In genomic region chr22:31561970-31562369, GRCh38 we compare ENCODE assay signal across 17 cellular contexts.
DNase-seq lines count a peak whose midpoint lies in the region; ATAC-seq, FAIRE-seq and TF ChIP-seq lines count a peak whose summit lies in the region.
"Had no signal": no experiment of that assay in that cellular context is flagged by ENCODE, and none has a peak within 500 bp of the region (broad histone marks: within the 10 kb centered on the region; RNA-seq: fewer than 3 reads in every experiment).

No MANE protein-coding gene starts in this region.

- H2BK5ac ChIP-seq in IMR-90 (ENCODE audit: low read depth, low read length, poor library complexity, severe bottlenecking): peak overlapping the region; percentile 39

- H3K4ac ChIP-seq in IMR-90 (ENCODE audit: low read depth, low read length): no peak overlapping the region

- TF ChIP-seq RAD21 in IMR-90 (IDR thresholded peaks at IDR 0.05; ENCODE audit: low read length) (no peak), GM12878 (IDR thresholded peaks at IDR 0.05; ENCODE audit: insufficient read depth, low read depth, low read length) (no peak)

- H2BK120ac ChIP-seq in IMR-90 (ENCODE audit: low read depth, low read length): no peak overlapping the region

- no peak overlapping the region for H2AK9ac ChIP-seq in IMR-90 (replicated peaks; ENCODE audit: low read depth, low read length, poor library complexity)

- intact Hi-C loops in IMR-90 (cut with micrococcal nuclease) (loop anchor here (1.0 to 5.0 kb wide), 3 partner anchors 68 to 390 kb away; partner anchors contain the start of genes DEPDC5 and PRR14L), GM12878 (cut with micrococcal nuclease; ENCODE audit: unreplicated experiment) (loop anchor here (2.0 kb wide), 1 partner anchor 73 kb away; no protein-coding TSS in a partner anchor)

- H3K79me2 ChIP-seq in GM12878 (ENCODE audit: control insufficient read depth, insufficient read depth, low read length) (no peaks in the 10 kb centered on the region), hepatocyte (no peaks in the 10 kb centered on the region), GM23248 (ENCODE audit: insufficient read depth) (no peaks in the 10 kb centered on the region)

- 0 out of 2 replicates have a peak overlapping the region, but pooled peaks have one; percentile 32 for H3K27ac ChIP-seq in 22Rv1
- H3K27ac ChIP-seq in IMR-90 (ENCODE audit: insufficient read depth, low read length): no peak overlapping the region
- H3K27ac ChIP-seq in GM12878 (ENCODE audit: control insufficient read depth, insufficient read depth): no peak overlapping the region
- peak overlapping the region; percentile 56 for H3K27ac ChIP-seq in hepatocyte
- no peak overlapping the region for H3K27ac ChIP-seq in tibial nerve
- no peak overlapping the region for H3K27ac ChIP-seq in GM23248
- H3K27ac ChIP-seq: C4-2B, HL-60, SK-N-MC had no signal

- H2BK15ac ChIP-seq in IMR-90 (ENCODE audit: low read depth, low read length): no peak overlapping the region

- H3K27ac Mint-ChIP-seq in stimulated activated effector memory CD8-positive, alpha-beta T cell treated with anti-CD3 and anti-CD28 coated beads, Interleukin-12 subunit alpha, Interleukin-12 subunit beta, amount 100 ng/mL, for 72 hours: no peak overlapping the region
- H3K27ac Mint-ChIP-seq: B cell had no signal

- no peak overlapping the region for H3K4me3 ChIP-seq in IMR-90 (ENCODE audit: insufficient read depth, low read depth, low read length)
- no peak overlapping the region for H3K4me3 ChIP-seq in GM12878
- H3K4me3 ChIP-seq in hepatocyte: no peak overlapping the region
- H3K4me3 ChIP-seq in tibial nerve: no peak overlapping the region
- H3K4me3 ChIP-seq in GM23248: no peak overlapping the region
- H3K4me3 ChIP-seq: SK-N-MC had no signal

- no peak overlapping the region for H3K56ac ChIP-seq in IMR-90 (ENCODE audit: extremely low read depth, insufficient read depth, low read length)

- no peak overlapping the region for H4K5ac ChIP-seq in IMR-90 (ENCODE audit: low read depth, low read length)

- dilution Hi-C loops in IMR-90 (cut with HindIII; ENCODE audit: low sequenced_read_pairs, unreplicated experiment): no loop called here

- H3K4me1 ChIP-seq in IMR-90 (ENCODE audit: control insufficient read depth, insufficient read depth, low read length) (no peaks in the 10 kb centered on the region; the same call in 1 of the 2 replicates), GM12878 (ENCODE audit: control insufficient read depth, insufficient read depth, low read length) (no peaks in the 10 kb centered on the region), hepatocyte (ENCODE audit: insufficient read depth) (no peaks in the 10 kb centered on the region), tibial nerve (no peaks in the 10 kb centered on the region), GM23248 (ENCODE audit: insufficient read depth) (peaks cover 5% of the 10 kb centered on the region; the same call in 1 of the 2 replicates)

- FAIRE-seq in GM12878 (lab: Jason Lieb, UNC): no peak
- FAIRE-seq: RCC 7860 had no signal

- H3K9me3 ChIP-seq in IMR-90 (ENCODE audit: control insufficient read depth, insufficient read depth, low read length) (no peaks in the 10 kb centered on the region), GM12878 (replicated peaks; ENCODE audit: control insufficient read depth, insufficient read depth, low read length) (no peaks in the 10 kb centered on the region), hepatocyte (ENCODE audit: low read depth) (no peaks in the 10 kb centered on the region), tibial nerve (no peaks in the 10 kb centered on the region), GM23248 (ENCODE audit: low read depth) (no peaks in the 10 kb centered on the region)

- no peaks in the 10 kb centered on the region for H3K27me3 ChIP-seq in IMR-90 (ENCODE audit: control insufficient read depth, insufficient read depth, low read length)
- no peaks in the 10 kb centered on the region for H3K27me3 ChIP-seq in GM12878 (replicated peaks in 1 of 2; ENCODE audit: control insufficient read depth in 2 of 2, insufficient read depth in 2 of 2, low read length in 1 of 2)
- no peaks in the 10 kb centered on the region for H3K27me3 ChIP-seq in hepatocyte
- no peaks in the 10 kb centered on the region for H3K27me3 ChIP-seq in tibial nerve
- no peaks in the 10 kb centered on the region for H3K27me3 ChIP-seq in GM23248 (replicated peaks; ENCODE audit: insufficient read depth)

- no peaks in the 10 kb centered on the region for H4K20me1 ChIP-seq in IMR-90 (ENCODE audit: insufficient read depth, low read length)
- H4K20me1 ChIP-seq in GM12878 (ENCODE audit: control insufficient read depth, insufficient read depth): no peaks in the 10 kb centered on the region
- no peaks in the 10 kb centered on the region for H4K20me1 ChIP-seq in hepatocyte (ENCODE audit: insufficient read depth, poor library complexity, severe bottlenecking)
- H4K20me1 ChIP-seq in GM23248 (ENCODE audit: insufficient read depth): no peaks in the 10 kb centered on the region

- no peak overlapping the region for H3K14ac ChIP-seq in IMR-90 (replicated peaks; ENCODE audit: low read depth, low read length)

- no peak overlapping the region for H3K18ac ChIP-seq in IMR-90 (ENCODE audit: low read depth, low read length)

- H3K9me1 ChIP-seq in IMR-90 (ENCODE audit: insufficient read depth, low read length): no peaks in the 10 kb centered on the region

- no peak for TF ChIP-seq EP300 in GM12878 (IDR thresholded peaks at IDR 0.05; ENCODE audit: borderline replicate concordance in 1 of 2, control insufficient read depth in 1 of 2, low read depth in 2 of 2, low read length in 2 of 2)
- TF ChIP-seq EP300 in tibial nerve (IDR thresholded peaks at IDR 0.05): no peak

- H3K9ac ChIP-seq in IMR-90 (ENCODE audit: low read depth, low read length) (no peak overlapping the region), GM12878 (ENCODE audit: control insufficient read depth, insufficient read depth, low read length) (no peak overlapping the region), GM23248 (no peak overlapping the region; the same call in 1 of the 2 replicates)

- H2AFZ ChIP-seq in IMR-90 (replicated peaks; ENCODE audit: low read length, poor library complexity) (no peak overlapping the region), GM12878 (ENCODE audit: control insufficient read depth, low read depth, low read length) (no peak overlapping the region), hepatocyte (no peak overlapping the region), GM23248 (no peak overlapping the region)

- TF ChIP-seq CTCF in 22Rv1 (IDR thresholded peaks at IDR 0.05) (no peak), IMR-90 (conservative IDR thresholded peaks at IDR 0.05; ENCODE audit: low read depth, low read length) (no peak), GM12878 (IDR thresholded peaks at IDR 0.05 in 2 of 3, conservative IDR thresholded peaks at IDR 0.05 in 1 of 3; ENCODE audit: control insufficient read depth in 2 of 3, extremely low read depth in 1 of 3, insufficient read depth in 1 of 3, low read depth in 3 of 3, low read length in 3 of 3) (no peak), hepatocyte (IDR thresholded peaks at IDR 0.05; ENCODE audit: poor library complexity) (no peak), tibial nerve (IDR thresholded peaks at IDR 0.05) (no peak)

- H2AK5ac ChIP-seq in IMR-90 (ENCODE audit: low read depth, low read length): no peak overlapping the region

- CTCF ChIA-PET in IMR-90 (lab: Yijun Ruan, JAX) (interaction anchor here (0.7 to 1.4 kb wide), 5 partner anchors 9 to 86 kb away, joined by 3 to 6 read pairs (median 3); no protein-coding TSS in a partner anchor), GM12878 (lab: Yijun Ruan, JAX) (interaction anchor here (0.5 to 6.7 kb wide), 13 partner anchors 10 to 189 kb away, joined by 3 to 65 read pairs (median 5); partner anchors contain the start of gene PISD)

- no TSS peak for BruUV-seq in IMR-90 (replicated peaks; lab: Mats Ljungman, UMichigan)
- BruUV-seq in GM12878 (replicated peaks; lab: Mats Ljungman, UMichigan): no TSS peak

- H4K8ac ChIP-seq in IMR-90 (ENCODE audit: low read depth in 2 of 2, low read length in 2 of 2): no peak overlapping the region

- H3K79me1 ChIP-seq in IMR-90 (ENCODE audit: low read depth in 1 of 2, low read length in 2 of 2): no peaks in the 10 kb centered on the region

- H3K9me2 ChIP-seq in hepatocyte (replicated peaks; ENCODE audit: insufficient read depth): no peaks in the 10 kb centered on the region
- no peaks in the 10 kb centered on the region for H3K9me2 ChIP-seq in GM23248 (ENCODE audit: insufficient read depth)

- SMC1A ChIA-PET in GM12878 (lab: Charles Lee; ENCODE audit: uncharacterized antibody, unreplicated experiment): interaction anchor here (0.6 to 2.6 kb wide), 4 partner anchors 68 to 198 kb away, joined by 3 to 9 read pairs (median 3); no protein-coding TSS in a partner anchor

- WGBS in IMR-90 (ENCODE audit: extremely low coverage in 2 of 2, insufficient read length in 1 of 2), 2 experiments: no CpG with 5 or more reads among the region's 2 CpGs
- 96% methylated on average over 2 of the region's 2 CpGs for WGBS in GM12878 (ENCODE audit: insufficient coverage, insufficient replicate concordance, low lambda C conversion rate, missing lambda C conversion rate)
- WGBS in hepatocyte (ENCODE audit: low lambda C conversion rate, missing lambda C conversion rate): 92% methylated on average over 2 of the region's 2 CpGs
- WGBS in tibial nerve, 2 donors: 80 to 88% methylated on average over 2 of the region's 2 CpGs
- 94 to 100% methylated on average over 2 of the region's 2 CpGs for WGBS in GM23248 (ENCODE audit: low coverage in 1 of 2, low lambda C conversion rate in 2 of 2, missing lambda C conversion rate in 2 of 2), 2 experiments

- in situ Hi-C loops in IMR-90 (cut with MboI; ENCODE audit: low sequenced_read_pairs) (loop anchor here (25.0 kb wide), 1 partner anchor 400 kb away; no protein-coding TSS in a partner anchor), GM12878 (cut with MboI) (no loop called here), GM23248 (cut with MboI) (no loop called here)

- H3K4me3 Mint-ChIP-seq in stimulated activated effector memory CD8-positive, alpha-beta T cell treated with anti-CD3 and anti-CD28 coated beads, Interleukin-12 subunit alpha, Interleukin-12 subunit beta, amount 100 ng/mL, for 72 hours: no peak overlapping the region
- H3K4me3 Mint-ChIP-seq: B cell; CD8-positive, alpha-beta memory T cell had no signal

- POLR2A ChIA-PET in IMR-90 (lab: Charles Lee; ENCODE audit: unreplicated experiment): no interaction called here
- POLR2A ChIA-PET in GM12878 (lab: Charles Lee): no interaction called here

- H3K36me3 Mint-ChIP-seq in stimulated activated effector memory CD8-positive, alpha-beta T cell treated with anti-CD3 and anti-CD28 coated beads, Interleukin-12 subunit alpha, Interleukin-12 subunit beta, amount 100 ng/mL, for 72 hours: peaks cover 100% of the 10 kb centered on the region

- H3F3A ChIP-seq in GM23248 (ENCODE audit: insufficient read depth): peaks cover 5% of the 10 kb centered on the region; the same call in 1 of the 2 replicates

- H3K9me3 Mint-ChIP-seq in stimulated activated effector memory CD8-positive, alpha-beta T cell treated with anti-CD3 and anti-CD28 coated beads, Interleukin-12 subunit alpha, Interleukin-12 subunit beta, amount 100 ng/mL, for 72 hours: no peaks in the 10 kb centered on the region
- H3K9me3 Mint-ChIP-seq: CD8-positive, alpha-beta memory T cell had no signal

- no peak overlapping the region for H4K91ac ChIP-seq in IMR-90 (ENCODE audit: insufficient read depth, low read depth, low read length)

- RAD21 ChIA-PET in GM12878 (lab: Charles Lee; ENCODE audit: unreplicated experiment): interaction anchor here (0.6 to 2.0 kb wide), 5 partner anchors 18 to 75 kb away, joined by 3 to 5 read pairs (median 4); no protein-coding TSS in a partner anchor

- H3K4me1 Mint-ChIP-seq in stimulated activated effector memory CD8-positive, alpha-beta T cell treated with anti-CD3 and anti-CD28 coated beads, Interleukin-12 subunit alpha, Interleukin-12 subunit beta, amount 100 ng/mL, for 72 hours: peaks cover 6% of the 10 kb centered on the region
- H3K4me1 Mint-ChIP-seq: B cell had no signal

- DNase-seq in IMR-90 (no peak), GM12878 (ENCODE audit: low read depth, low spot score) (no peak), hepatocyte (ENCODE audit: low spot score) (no peak), tibial nerve (ENCODE audit: low spot score in 2 of 2) (no peak), SW480 (ENCODE audit: low spot score) (no peak), GM23248 (no peak)
- no peak for DNase-seq in stimulated activated effector memory CD8-positive, alpha-beta T cell treated with anti-CD3 and anti-CD28 coated beads, Interleukin-12 subunit alpha, Interleukin-12 subunit beta, amount 100 ng/mL, for 72 hours (ENCODE audit: low spot score in 2 of 2)
- DNase-seq: DMS79, GDM1, SIG-M5 had no signal

- ATAC-seq in IMR-90 (ENCODE audit: low read depth): no peak
- ATAC-seq in GM12878: no peak
- ATAC-seq in stimulated activated effector memory CD8-positive, alpha-beta T cell treated with anti-CD3 and anti-CD28 coated beads, Interleukin-12 subunit alpha, Interleukin-12 subunit beta, amount 100 ng/mL, for 72 hours: no peak

- TF ChIP-seq POLR2A in IMR-90 (IDR thresholded peaks at IDR 0.05; ENCODE audit: low read depth, low read length) (no peak), GM12878 (IDR thresholded peaks at IDR 0.05; ENCODE audit: low read depth, low read length) (no peak), tibial nerve (IDR thresholded peaks at IDR 0.05) (no peak)

- H3K36me3 ChIP-seq in IMR-90 (ENCODE audit: control insufficient read depth, insufficient read depth, low read length) (no peaks in the 10 kb centered on the region), GM12878 (ENCODE audit: control insufficient read depth in 2 of 2, insufficient read depth in 2 of 2, low read length in 1 of 2) (peaks cover 2 to 16% of the 10 kb centered on the region in 2 experiments; a peak in 3 of 4 replicates), hepatocyte (replicated peaks; ENCODE audit: insufficient read depth, low read depth) (no peaks in the 10 kb centered on the region), tibial nerve (peaks cover 0 to 57% (median 0%) of the 10 kb centered on the region in 3 donors), GM23248 (ENCODE audit: low read depth) (no peaks in the 10 kb centered on the region)

- no peak overlapping the region for H2BK20ac ChIP-seq in IMR-90 (ENCODE audit: low read depth, low read length)

- H3K23ac ChIP-seq in IMR-90 (ENCODE audit: low read depth, low read length): no peak overlapping the region

- H3K4me2 ChIP-seq in IMR-90 (ENCODE audit: low read depth, low read length): no peak overlapping the region
- no peak overlapping the region for H3K4me2 ChIP-seq in GM12878 (ENCODE audit: control insufficient read depth, insufficient read depth)
- no peak overlapping the region for H3K4me2 ChIP-seq in hepatocyte
- no peak overlapping the region for H3K4me2 ChIP-seq in GM23248 (ENCODE audit: unreplicated experiment)

Comparison
In these comparisons a context has a peak if more than half of its experiments do, and no peak if none do; other contexts are left out.
1. H3K27ac ChIP-seq: peak in 22Rv1 (single experiment) and hepatocyte (single experiment); none in IMR-90 (single experiment), GM12878 (single experiment), tibial nerve (0 of 4) and GM23248 (single experiment).